Comparison of ENCODE assay signal across 22 cellular contexts in genomic region chr2:119897996-119898395, GRCh38.
DNase-seq lines count a peak whose midpoint lies in the region; ATAC-seq, FAIRE-seq and TF ChIP-seq lines count a peak whose summit lies in the region.
"Had no signal": no experiment of that assay in that cellular context is flagged by ENCODE, and none has a peak within 500 bp of the region (broad histone marks: within the 10 kb centered on the region; RNA-seq: fewer than 3 reads in every experiment).

No MANE protein-coding gene starts in this region.

- H3K4ac ChIP-seq in mesendoderm (ENCODE audit: low read depth, low read length) = no peak overlapping the region

- H3K36me3 Mint-ChIP-seq in GM23338 (ENCODE audit: low read depth) = peaks cover 26% of the 10 kb centered on the region

- no peak overlapping the region for H2BK120ac ChIP-seq in mesendoderm (ENCODE audit: low read depth, low read length)

- H4K8ac ChIP-seq in mesendoderm (ENCODE audit: low read depth, low read length) = no peak overlapping the region

- no peak overlapping the region for H3K18ac ChIP-seq in mesendoderm (ENCODE audit: low read length)

- no peak for ATAC-seq in GM23338
- ATAC-seq: A549, HCT116 had no signal

- no peak overlapping the region for H2BK15ac ChIP-seq in mesendoderm (replicated peaks; ENCODE audit: low read depth)

- H3K27me3 Mint-ChIP-seq in GM23338 (ENCODE audit: insufficient read depth, low read depth, poor library complexity) = peaks cover 2% of the 10 kb centered on the region
- H3K27me3 Mint-ChIP-seq: CD4-positive, alpha-beta memory T cell had no signal

- H3K9me3 ChIP-seq in effector memory CD4-positive, alpha-beta T cell (ENCODE audit: control insufficient read depth, low read length) = no peaks in the 10 kb centered on the region
- H3K9me3 ChIP-seq: A549 had no signal

- no peak overlapping the region for H3K9ac ChIP-seq in mesendoderm (ENCODE audit: low read length)
- H3K9ac ChIP-seq: GM23248 had no signal

- H3K4me3 ChIP-seq in AG09309 (ENCODE audit: control insufficient read depth, low read depth, low read length) = no peak overlapping the region
- H3K4me3 ChIP-seq in GM23338 = no peak overlapping the region
- no peak overlapping the region for H3K4me3 ChIP-seq in fibroblast of the aortic adventitia (ENCODE audit: low read depth, low read length)
- H3K4me3 ChIP-seq in mesendoderm (ENCODE audit: low read length) = no peak overlapping the region
- H3K4me3 ChIP-seq in effector memory CD4-positive, alpha-beta T cell (ENCODE audit: insufficient read depth, low read depth, low read length, poor library complexity, severe bottlenecking) = no peak overlapping the region
- H3K4me3 ChIP-seq in dorsolateral prefrontal cortex = no peak overlapping the region
- H3K4me3 ChIP-seq: A549, GM23248 had no signal

- TF ChIP-seq CTCF in AG09309 (IDR thresholded peaks at IDR 0.05; ENCODE audit: control insufficient read depth, insufficient read depth, low read depth, low read length, missing control alignments) = no peak
- no peak for TF ChIP-seq CTCF in GM23338 (conservative IDR thresholded peaks at IDR 0.05; ENCODE audit: low read depth in 2 of 2)
- TF ChIP-seq CTCF in fibroblast of the aortic adventitia (IDR thresholded peaks at IDR 0.05; ENCODE audit: insufficient read depth, low read length) = no peak
- no peak for TF ChIP-seq CTCF in dorsolateral prefrontal cortex (IDR thresholded peaks at IDR 0.05 in 54 of 56, conservative IDR thresholded peaks at IDR 0.05 in 2 of 56; ENCODE audit: low read depth in 1 of 56, partially characterized antibody in 56 of 56)

- H3F3A ChIP-seq in GM23338 (replicated peaks; ENCODE audit: low read depth) = no peaks in the 10 kb centered on the region

- no peak for FAIRE-seq in GM12892 (lab: Jason Lieb, UNC)
- FAIRE-seq: A549, GM12891 had no signal

- intact Hi-C loops in dorsolateral prefrontal cortex (cut with DNase I) = no loop called here

- no peaks in the 10 kb centered on the region for H3K79me1 ChIP-seq in mesendoderm (ENCODE audit: low read length)

- no peaks in the 10 kb centered on the region for H4K20me1 ChIP-seq in GM23338 (replicated peaks; ENCODE audit: insufficient read depth)

- H3K27ac Mint-ChIP-seq in GM23338 = peak overlapping the region; percentile 1; the same call in 1 of the 2 replicates
- H3K27ac Mint-ChIP-seq: HFFc6 had no signal

- peaks cover 22% of the 10 kb centered on the region for H3K4me1 Mint-ChIP-seq in GM23338

- no peak overlapping the region for H3K4me3 Mint-ChIP-seq in GM23338
- H3K4me3 Mint-ChIP-seq: CD4-positive, alpha-beta memory T cell; H9; HFFc6 had no signal

- H3K4me1 ChIP-seq in GM23338 (ENCODE audit: insufficient read depth) (peaks cover 28% of the 10 kb centered on the region), mesendoderm (ENCODE audit: control insufficient read depth, low read depth, low read length) (no peaks in the 10 kb centered on the region)
- H3K4me1 ChIP-seq in effector memory CD4-positive, alpha-beta T cell (ENCODE audit: control insufficient read depth, insufficient read depth, low read length, poor library complexity, severe bottlenecking) = no peaks in the 10 kb centered on the region
- H3K4me1 ChIP-seq: A549 had no signal

- H3K79me2 ChIP-seq in GM23338 (replicated peaks; ENCODE audit: insufficient read depth) (no peaks in the 10 kb centered on the region), mesendoderm (ENCODE audit: control insufficient read depth, insufficient read depth, low read length) (no peaks in the 10 kb centered on the region)

- H4K5ac ChIP-seq in mesendoderm (ENCODE audit: low read length) = no peak overlapping the region

- no peak overlapping the region for H2AK5ac ChIP-seq in mesendoderm (ENCODE audit: low read length)

- no CpG with 5 or more reads among the region's 2 CpGs for WGBS in mesendoderm (ENCODE audit: extremely low coverage, insufficient coverage, low lambda C conversion rate)

- H3K36me3 ChIP-seq in GM23338 (ENCODE audit: insufficient read depth) (no peaks in the 10 kb centered on the region; the same call in 1 of the 2 replicates), mesendoderm (ENCODE audit: control insufficient read depth, insufficient read depth, low read length) (peaks cover 2% of the 10 kb centered on the region)
- peaks cover 23% of the 10 kb centered on the region for H3K36me3 ChIP-seq in effector memory CD4-positive, alpha-beta T cell (ENCODE audit: control insufficient read depth, insufficient read depth, low read length)

- no peak overlapping the region for H2AFZ ChIP-seq in GM23338
- H2AFZ ChIP-seq: GM23248 had no signal

- H3K56ac ChIP-seq in mesendoderm (ENCODE audit: low read length) = no peak overlapping the region

- TF ChIP-seq POLR2A in GM12892 (IDR thresholded peaks at IDR 0.05; ENCODE audit: low read depth, low read length) = no peak

- H3K9me2 ChIP-seq in GM23338 (ENCODE audit: insufficient read depth) = no peaks in the 10 kb centered on the region

- H3K27ac ChIP-seq in GM23338 (ENCODE audit: low read depth) (no peak overlapping the region), mesendoderm (ENCODE audit: low read depth, low read length) (no peak overlapping the region), dorsolateral prefrontal cortex (no peak overlapping the region)
- no peak overlapping the region for H3K27ac ChIP-seq in effector memory CD4-positive, alpha-beta T cell (ENCODE audit: insufficient read depth, low read length, poor library complexity, severe bottlenecking)
- H3K27ac ChIP-seq: A549, GM23248 had no signal

- no peak overlapping the region for H3K4me2 ChIP-seq in GM23338
- no peak overlapping the region for H3K4me2 ChIP-seq in mesendoderm (ENCODE audit: low read length)
- H3K4me2 ChIP-seq: A549 had no signal

- H3K27me3 ChIP-seq in GM23338 (ENCODE audit: insufficient read depth) (no peaks in the 10 kb centered on the region), mesendoderm (ENCODE audit: insufficient read depth, low read length, poor library complexity) (no peaks in the 10 kb centered on the region), dorsolateral prefrontal cortex (no peaks in the 10 kb centered on the region)
- no peaks in the 10 kb centered on the region for H3K27me3 ChIP-seq in effector memory CD4-positive, alpha-beta T cell (replicated peaks; ENCODE audit: control insufficient read depth, insufficient read depth, low read length, poor library complexity, severe bottlenecking)

- H3K9me3 Mint-ChIP-seq in GM23338 = no peaks in the 10 kb centered on the region
- H3K9me3 Mint-ChIP-seq: H9, HFFc6 had no signal

- DNase-seq in AG09309 (ENCODE audit: low read depth) = peak; percentile 2
- no peak for DNase-seq in GM23338 (ENCODE audit: low spot score)
- DNase-seq in fibroblast of the aortic adventitia (ENCODE audit: low read depth) = peak; percentile 5
- DNase-seq in mesendoderm = peak; percentile 13
- no peak for DNase-seq in effector memory CD4-positive, alpha-beta T cell
- DNase-seq in GM12892 (ENCODE audit: insufficient read length) = no peak
- no peak for DNase-seq in dorsolateral prefrontal cortex
- DNase-seq: 8988T; ACHN; C1 segment of cervical spinal cord; Calu3; CD4-positive, alpha-beta memory T cell; COR-L47; DMS53; DMS79 treated with DMSO at 0.1 percent for 48 hours; GF-D8; GM23248; H9; HFFc6 had no signal

- no peak overlapping the region for H3K23ac ChIP-seq in mesendoderm (ENCODE audit: low read length)

- H2BK5ac ChIP-seq in mesendoderm (ENCODE audit: low read length) = no peak overlapping the region

TF ChIP-seq in GM23338, 12 proteins besides CTCF, POLR2A, EP300 and RAD21:
- TF ChIP-seq EZH2phosphoT487 (IDR thresholded peaks at IDR 0.05; ENCODE audit: unreplicated experiment) = no peak
TF ChIP-seq in GM23338: peak in this region for 0.

Comparison
In these comparisons a context has a peak if more than half of its experiments do, and no peak if none do; other contexts are left out.
1. DNase-seq: peak in AG09309 (single experiment), fibroblast of the aortic adventitia (single experiment) and mesendoderm (single experiment); none in GM23338 (single experiment), effector memory CD4-positive, alpha-beta T cell (0 of 3), GM12892 (single experiment) and dorsolateral prefrontal cortex (0 of 10).